Comparison of ENCODE assay signal across 16 cellular contexts in genomic region chr3:13052191-13052590, GRCh38.
"Had no signal": no experiment of that assay in that cellular context is flagged by ENCODE, and none has a peak within 500 bp of the region (broad histone marks: within the 10 kb centered on the region; RNA-seq: fewer than 3 reads in every experiment).

No MANE protein-coding gene starts in this region.

- H3K27ac Mint-ChIP-seq: nephron progenitor cell; stimulated activated effector memory CD8-positive, alpha-beta T cell treated with anti-CD3 and anti-CD28 coated beads, Interleukin-12 subunit alpha, Interleukin-12 subunit beta, amount 100 ng/mL, for 72 hours had no signal

- ATAC-seq: heart left ventricle; naive thymus-derived CD4-positive, alpha-beta T cell; psoas muscle; right lobe of liver; stimulated activated effector memory CD8-positive, alpha-beta T cell treated with anti-CD3 and anti-CD28 coated beads, Interleukin-12 subunit alpha, Interleukin-12 subunit beta, amount 100 ng/mL, for 72 hours; stimulated activated naive CD8-positive, alpha-beta T cell treated with anti-CD3 and anti-CD28 coated beads, Interleukin-15, Interleukin-2, amounts not matched to agents 100 U/mL and 50 U/mL, for 24 hours had no signal

- H3K9me3 Mint-ChIP-seq: naive thymus-derived CD4-positive, alpha-beta T cell; nephron progenitor cell; stimulated activated effector memory CD8-positive, alpha-beta T cell treated with anti-CD3 and anti-CD28 coated beads, Interleukin-12 subunit alpha, Interleukin-12 subunit beta, amount 100 ng/mL, for 72 hours had no signal

- H3K36me3 Mint-ChIP-seq: naive thymus-derived CD4-positive, alpha-beta T cell; stimulated activated effector memory CD8-positive, alpha-beta T cell treated with anti-CD3 and anti-CD28 coated beads, Interleukin-12 subunit alpha, Interleukin-12 subunit beta, amount 100 ng/mL, for 72 hours had no signal

- H3K4me3 Mint-ChIP-seq: naive thymus-derived CD4-positive, alpha-beta T cell; nephron progenitor cell; stimulated activated effector memory CD8-positive, alpha-beta T cell treated with anti-CD3 and anti-CD28 coated beads, Interleukin-12 subunit alpha, Interleukin-12 subunit beta, amount 100 ng/mL, for 72 hours had no signal

- DNase-seq: effector CD8-positive, alpha-beta T cell; hippocampal formation; kidney glomerular epithelial cell; mesendoderm; naive thymus-derived CD4-positive, alpha-beta T cell; nephron progenitor cell; retina; right lobe of liver; stimulated activated CD4-positive, alpha-beta T cell treated with anti-CD3 and anti-CD28 coated beads, Interleukin-4, amount 100 ng/mL, for 1 hour; stimulated activated CD8-positive, alpha-beta memory T cell treated with anti-CD3 and anti-CD28 coated beads, Interleukin-4, amount 100 ng/mL, for 48 hours; stimulated activated naive CD8-positive, alpha-beta T cell treated with anti-CD3 and anti-CD28 coated beads, Interleukin-15, Interleukin-2, amounts not matched to agents 100 U/mL and 50 U/mL, for 24 hours; tibial artery; upper lobe of left lung had no signal
